Comparison of ENCODE assay signal across 31 cellular contexts in the genomic region with DNA sequence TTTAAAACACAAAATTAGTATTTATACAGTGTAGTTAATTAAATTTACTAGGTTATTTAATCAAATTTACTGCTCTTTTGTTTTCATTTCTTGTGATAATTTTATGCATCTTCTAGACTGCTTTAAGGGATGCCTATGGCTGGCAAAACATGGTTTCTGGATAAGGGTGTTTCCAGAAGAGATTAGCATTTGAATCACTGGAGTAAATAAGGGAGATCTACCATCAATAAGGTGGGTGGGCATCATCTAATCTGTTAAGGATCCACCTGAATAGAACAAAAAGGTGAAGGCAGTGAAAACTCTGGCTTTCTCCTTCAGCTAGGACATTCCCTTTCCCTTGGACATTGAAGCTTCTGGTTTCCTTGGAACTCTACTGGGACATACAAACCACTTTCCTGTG.
"Had no signal": no experiment of that assay in that cellular context is flagged by ENCODE, and none has a peak within 500 bp of the region (broad histone marks: within the 10 kb centered on the region; RNA-seq: fewer than 3 reads in every experiment).

No MANE protein-coding gene starts in this region.

- DNase-seq: heart right ventricle; kidney glomerular epithelial cell; left cardiac atrium; left ventricle myocardium superior; lower lobe of right lung; mesendoderm; naive B cell; natural killer cell; nephron progenitor cell; occipital lobe; ovary; retina; right cardiac atrium; stimulated activated CD4-positive, alpha-beta T cell treated with anti-CD3 and anti-CD28 coated beads, Interleukin-12 subunit alpha, Interleukin-12 subunit beta, amount 100 ng/mL, for 4 hours; stimulated activated CD4-positive, alpha-beta T cell treated with anti-CD3 and anti-CD28 coated beads, Interleukin-15, amount 100 ng/mL, for 24 hours; stimulated activated CD4-positive, alpha-beta T cell treated with anti-CD3 and anti-CD28 coated beads, Interleukin-2, amount 100 ng/mL, for 24 hours; stimulated activated CD4-positive, alpha-beta T cell treated with anti-CD3 and anti-CD28 coated beads, Interleukin-4, amount 100 ng/mL, for 1 hour; stimulated activated naive CD4-positive, alpha-beta T cell; substantia nigra; upper lobe of left lung had no signal

- H3K36me3 Mint-ChIP-seq: mesothelial cell of epicardium, naive B cell, natural killer cell, neural progenitor cell had no signal

- H3K27ac ChIP-seq: heart right ventricle, lower lobe of right lung, neural progenitor cell, neutrophil, ovary, prostate gland, skin epidermis, tibial nerve, upper lobe of left lung, vagina had no signal

- H3K4me3 ChIP-seq: heart right ventricle, hepatocyte, lower lobe of right lung, neural progenitor cell, ovary, prostate gland, skin epidermis, tibial nerve, upper lobe of left lung, vagina had no signal

- H3K9me3 Mint-ChIP-seq: naive B cell; natural killer cell; nephron progenitor cell; neural progenitor cell; stimulated activated naive CD8-positive, alpha-beta T cell treated with anti-CD3 and anti-CD28 coated beads, Interleukin-15, Interleukin-2, amounts not matched to agents 100 ng/mL and 50 ng/mL, for 24 hours had no signal

- H3K4me3 Mint-ChIP-seq: mesothelial cell of epicardium; naive B cell; natural killer cell; nephron progenitor cell; neural progenitor cell; stimulated activated naive CD8-positive, alpha-beta T cell treated with anti-CD3 and anti-CD28 coated beads, Interleukin-15, Interleukin-2, amounts not matched to agents 100 ng/mL and 50 ng/mL, for 24 hours had no signal

- H3K9me3 ChIP-seq: heart right ventricle, lower lobe of right lung, neutrophil, ovary, prostate gland, tibial nerve, upper lobe of left lung, vagina had no signal

- H3K27me3 ChIP-seq: heart right ventricle, hepatocyte, neural progenitor cell, neutrophil, ovary, tibial nerve, upper lobe of left lung, vagina had no signal

- H3K27me3 Mint-ChIP-seq: naive B cell had no signal

- H3K79me2 ChIP-seq: hepatocyte had no signal

- H3K27ac Mint-ChIP-seq: mesothelial cell of epicardium; naive B cell; natural killer cell; nephron progenitor cell; neural progenitor cell; stimulated activated naive CD8-positive, alpha-beta T cell treated with anti-CD3 and anti-CD28 coated beads, Interleukin-15, Interleukin-2, amounts not matched to agents 100 ng/mL and 50 ng/mL, for 24 hours had no signal

- H3K4me1 Mint-ChIP-seq: mesothelial cell of epicardium, naive B cell, natural killer cell, nephron progenitor cell, neural progenitor cell had no signal

- H2AFZ ChIP-seq: hepatocyte, neural progenitor cell had no signal

- H3K4me1 ChIP-seq: lower lobe of right lung, neural progenitor cell, prostate gland, upper lobe of left lung, vagina had no signal

- H3K36me3 ChIP-seq: heart right ventricle, lower lobe of right lung, neural progenitor cell, neutrophil, ovary, prostate gland, tibial nerve, upper lobe of left lung, vagina had no signal

- ATAC-seq: heart right ventricle, left cardiac atrium, left lobe of liver, left ventricle myocardium superior, lower lobe of right lung, natural killer cell, right cardiac atrium, sciatic nerve had no signal

- H3K4me2 ChIP-seq: hepatocyte, neural progenitor cell had no signal

- H3K9ac ChIP-seq: neural progenitor cell had no signal
